In the genomic region with DNA sequence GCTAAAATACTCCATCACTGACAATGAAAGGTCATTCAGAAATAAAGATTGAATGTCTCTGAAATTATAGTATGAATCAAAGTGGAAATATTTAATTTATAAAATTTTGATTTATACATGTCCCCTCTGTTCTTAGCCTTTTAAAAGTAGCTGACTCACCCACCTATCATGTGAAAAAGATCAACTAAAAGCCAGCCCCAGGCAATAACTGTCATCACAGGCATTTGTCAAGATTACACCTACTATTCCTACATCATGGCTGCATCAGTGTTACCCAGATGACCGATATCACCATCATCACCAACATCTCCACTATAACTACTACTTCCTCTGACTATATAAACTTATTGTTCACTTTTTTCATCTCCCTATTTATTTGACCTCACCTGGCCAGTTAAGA, we compare ENCODE assay signal across 15 cellular contexts. TPM values are rescaled to one million over a fixed set of nuclear protein-coding genes. Genes with fewer than 3 reads are reported as not detected.
DNase-seq lines count a peak whose midpoint lies in the region; ATAC-seq lines count a peak whose summit lies in the region.
"Had no signal": no experiment of that assay in that cellular context is flagged by ENCODE, and none has a peak within 500 bp of the region (broad histone marks: within the 10 kb centered on the region; RNA-seq: fewer than 3 reads in every experiment).

No MANE protein-coding gene starts in this region.

- ATAC-seq in HG02759 (IDR thresholded peaks at IDR 0.05; ENCODE audit: unreplicated experiment) (no peak), GM19324 (IDR thresholded peaks at IDR 0.05; ENCODE audit: low FRiP score, unreplicated experiment) (no peak)

- in situ Hi-C loops in SK-MEL-5 (cut with HindIII; ENCODE audit: low pct_unique_long_range_greater_than_20kb, low sequenced_read_pairs): no loop called here

- DNase-seq in ELR (ENCODE audit: low read depth) (peak; percentile 83), HS-5 (ENCODE audit: low read depth) (peak; percentile 24), SK-MEL-5 (ENCODE audit: low read depth, low spot score) (peak; percentile 28), islet precursor cell (peak; percentile 67), NCI-H2171 treated with DMSO at 0.1 percent for 48 hours (lab: John Stamatoyannopoulos, UW) (no peak)
- DNase-seq: activated CD4-positive, alpha-beta T cell treated with anti-CD3 and anti-CD28 coated beads, Interleukin-2, amount 50 U/mL, for 4 hours; activated gamma-delta T cell treated with Interleukin-2 at 50 U/mL for 16 hours; AML-193; amniotic stem cell; dermis blood vessel endothelial cell; NCI-H524; SHP77 treated with DMSO at 0.1 percent for 48 hours; stimulated activated CD8-positive, alpha-beta memory T cell treated with anti-CD3 and anti-CD28 coated beads, Interleukin-4, amount 100 ng/mL, for 48 hours had no signal

RNA-seq across cellular contexts. Expression of a gene that starts 14.3 kb away (rescaled TPM):
- total RNA-seq in SK-MEL-5 (2014; rRNA removed; shearing (Covaris generic)): 44.6 and 45.0 TPM in 2 replicates
- polyA plus RNA-seq in SK-MEL-5 (2015; cell fraction: cytosol; rRNA removed): 36.6 and 40.5 TPM in 2 replicates
- polyA plus RNA-seq in SK-MEL-5 (2015; cell fraction: nucleus; rRNA removed): 43.0 and 72.0 TPM in 2 replicates
